Comparison of ENCODE assay signal across 1 cellular context in the genomic region with DNA sequence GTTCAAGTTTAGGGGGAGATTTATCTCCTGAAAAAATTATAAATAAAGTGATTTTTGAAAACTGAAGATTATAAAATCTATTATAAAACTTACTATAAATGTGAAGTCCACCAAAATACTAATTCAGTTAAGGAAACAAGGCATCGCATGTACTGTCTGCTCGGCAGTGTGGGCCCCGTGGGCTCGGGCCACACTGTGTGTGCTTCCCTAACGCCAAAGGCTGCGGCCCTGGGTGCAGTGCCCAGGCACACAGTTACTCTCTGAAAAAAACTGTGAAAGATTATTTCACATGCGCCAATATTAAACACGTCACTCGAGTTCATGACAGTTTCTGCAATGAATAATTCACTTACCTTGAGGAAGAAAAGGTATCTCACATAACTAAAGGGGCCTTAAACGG.
TF ChIP-seq lines count a peak whose summit lies in the region.

No MANE protein-coding gene starts in this region.

TF ChIP-seq in WTC11, 78 proteins besides CTCF, POLR2A, EP300 and RAD21 (continued from another document):
- TF ChIP-seq, protein P1, sequence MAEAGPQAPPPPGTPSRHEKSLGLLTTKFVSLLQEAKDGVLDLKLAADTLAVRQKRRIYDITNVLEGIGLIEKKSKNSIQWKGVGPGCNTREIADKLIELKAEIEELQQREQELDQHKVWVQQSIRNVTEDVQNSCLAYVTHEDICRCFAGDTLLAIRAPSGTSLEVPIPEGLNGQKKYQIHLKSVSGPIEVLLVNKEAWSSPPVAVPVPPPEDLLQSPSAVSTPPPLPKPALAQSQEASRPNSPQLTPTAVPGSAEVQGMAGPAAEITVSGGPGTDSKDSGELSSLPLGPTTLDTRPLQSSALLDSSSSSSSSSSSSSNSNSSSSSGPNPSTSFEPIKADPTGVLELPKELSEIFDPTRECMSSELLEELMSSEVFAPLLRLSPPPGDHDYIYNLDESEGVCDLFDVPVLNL (CRISPR knock-in tag; IDR thresholded peaks at IDR 0.05; ENCODE audit: borderline replicate concordance, low read depth) = no peak
